8 cellular contexts compared by ENCODE assay signal in genomic region chr11:10930224-10930960, GRCh38.
A peak's percentile ranks its signal among the peaks of the same experiment; 100 is the strongest.
DNase-seq lines count a peak whose midpoint lies in the region; ATAC-seq and TF ChIP-seq lines count a peak whose summit lies in the region.

No MANE protein-coding gene starts in this region.

- peaks cover 17 to 44% (median 25%) of the 10 kb centered on the region in 5 donors for H3K27me3 Mint-ChIP-seq in naive thymus-derived CD8-positive, alpha-beta T cell

- TF ChIP-seq CTCF in BE2C (IDR thresholded peaks at IDR 0.05; ENCODE audit: low read depth, low read length) (no peak), HFF-Myc (IDR thresholded peaks at IDR 0.05; ENCODE audit: low read depth, low read length, missing control alignments) (no peak), WERI-Rb-1 (IDR thresholded peaks at IDR 0.05; ENCODE audit: low read depth, low read length) (no peak)

- peak; percentile 41 to 51 for ATAC-seq in naive thymus-derived CD8-positive, alpha-beta T cell
- ATAC-seq in HG03280 (IDR thresholded peaks at IDR 0.05; ENCODE audit: unreplicated experiment), result no peak

- peak overlapping the region in 2 of 10 donors; percentile 34 for H3K27ac Mint-ChIP-seq in naive thymus-derived CD8-positive, alpha-beta T cell

- POLR2A ChIA-PET in naive thymus-derived CD8-positive, alpha-beta T cell (lab: Charles Lee), result interaction anchor here (1.0 to 1.9 kb wide), 5 partner anchors 72 to 911 kb away, joined by 3 to 10 read pairs (median 4); partner anchors contain the start of genes EIF4G2, USP47 and ZBED5

- peaks cover 4 to 26% (median 21%) of the 10 kb centered on the region in 4 donors for H3K4me1 Mint-ChIP-seq in naive thymus-derived CD8-positive, alpha-beta T cell

- no peak for DNase-seq in BE2C
- DNase-seq in HFF-Myc (ENCODE audit: extremely low read depth, low read depth), result no peak
- DNase-seq in WERI-Rb-1, result peak; percentile 27
- DNase-seq in epithelial cell of prostate (ENCODE audit: low read depth, low spot score), result no peak
- DNase-seq in naive thymus-derived CD8-positive, alpha-beta T cell, result peak in 4 of 10 donors; percentile 6 to 37 (median 18)
- no peak for DNase-seq in COLO829 (ENCODE audit: low spot score)
- DNase-seq in NK-92 (lab: John Stamatoyannopoulos, UW; ENCODE audit: unreplicated experiment), result no peak

- H3K9me3 Mint-ChIP-seq in naive thymus-derived CD8-positive, alpha-beta T cell, result no peaks in the 10 kb centered on the region

- H3K4me3 ChIP-seq in BE2C (ENCODE audit: low read depth, low read length), result peak overlapping the region; percentile 59
- H3K4me3 ChIP-seq in HFF-Myc (replicated peaks; ENCODE audit: low read depth, low read length), result peak overlapping the region; percentile 51
- H3K4me3 ChIP-seq in WERI-Rb-1 (ENCODE audit: low read depth, low read length), result peak overlapping the region; percentile 75

- H3K27ac ChIP-seq in WERI-Rb-1, result peak overlapping the region; percentile 97
- peak overlapping the region; percentile 53 for H3K27ac ChIP-seq in epithelial cell of prostate

- H3K36me3 ChIP-seq in BE2C (no peaks in the 10 kb centered on the region), WERI-Rb-1 (no peaks in the 10 kb centered on the region)

- no peaks in the 10 kb centered on the region for H3K27me3 ChIP-seq in BE2C
- H3K27me3 ChIP-seq in WERI-Rb-1 (ENCODE audit: insufficient read depth, low read depth, severe bottlenecking), result no peaks in the 10 kb centered on the region

- H3K9me3 ChIP-seq in BE2C (no peaks in the 10 kb centered on the region), WERI-Rb-1 (ENCODE audit: severe bottlenecking) (no peaks in the 10 kb centered on the region)

- H3K4me1 ChIP-seq in BE2C, result no peaks in the 10 kb centered on the region

- H3K36me3 Mint-ChIP-seq in naive thymus-derived CD8-positive, alpha-beta T cell, result no peaks in the 10 kb centered on the region

- H3K4me3 Mint-ChIP-seq in naive thymus-derived CD8-positive, alpha-beta T cell, result peak overlapping the region; percentile 72 to 90 (median 85)
